23 cellular contexts compared by ENCODE assay signal in genomic region chr6:160299559-160299958, GRCh38. TPM values are rescaled to one million over a fixed set of nuclear protein-coding genes. Genes with fewer than 3 reads are reported as not detected.
"Had no signal": no experiment of that assay in that cellular context is flagged by ENCODE, and none has a peak within 500 bp of the region (broad histone marks: within the 10 kb centered on the region; RNA-seq: fewer than 3 reads in every experiment).

No MANE protein-coding gene starts in this region.

- H3K36me3 Mint-ChIP-seq: activated naive CD8-positive, alpha-beta T cell treated with anti-CD3 and anti-CD28 coated beads for 36 hours had no signal

- H3K27ac Mint-ChIP-seq: activated naive CD8-positive, alpha-beta T cell treated with anti-CD3 and anti-CD28 coated beads for 36 hours; stimulated activated naive CD8-positive, alpha-beta T cell treated with anti-CD3 and anti-CD28 coated beads, Interleukin-15, Interleukin-2, amounts not matched to agents 100 ng/mL and 50 ng/mL, for 24 hours had no signal

- H3K4me3 Mint-ChIP-seq: activated naive CD8-positive, alpha-beta T cell treated with anti-CD3 and anti-CD28 coated beads for 36 hours; nephron; stimulated activated naive CD8-positive, alpha-beta T cell treated with anti-CD3 and anti-CD28 coated beads, Interleukin-15, Interleukin-2, amounts not matched to agents 100 ng/mL and 50 ng/mL, for 24 hours had no signal

- H3K36me3 ChIP-seq: neutrophil, pancreas, tibial artery had no signal

- H3K4me1 Mint-ChIP-seq: activated naive CD8-positive, alpha-beta T cell treated with anti-CD3 and anti-CD28 coated beads for 36 hours had no signal

- H3K9me3 Mint-ChIP-seq: activated naive CD8-positive, alpha-beta T cell treated with anti-CD3 and anti-CD28 coated beads for 36 hours had no signal

- H3K4me3 ChIP-seq: coronary artery, pancreas, psoas muscle, tibial artery had no signal

- H3K27me3 ChIP-seq: neutrophil, pancreas, tibial artery had no signal

- H3K27ac ChIP-seq: neutrophil, pancreas, psoas muscle had no signal

- H3K9me3 ChIP-seq: neutrophil, pancreas, psoas muscle, tibial artery had no signal

- DNase-seq: activated CD8-positive, alpha-beta memory T cell treated with anti-CD3 and anti-CD28 coated beads, Interleukin-2, amount 50 U/mL, for 4 hours; activated naive CD4-positive, alpha-beta T cell treated with Interleukin-2 at 50 U/mL for 16 hours; activated naive CD8-positive, alpha-beta T cell treated with anti-CD3 and anti-CD28 coated beads for 36 hours; activated T-cell treated with anti-CD3 and anti-CD28 coated beads, Interleukin-2, amount 50 U/mL, for 48 hours; foreskin melanocyte; hippocampal formation; left ventricle myocardium superior; pancreas; psoas muscle; right cardiac atrium; stimulated activated CD4-positive, alpha-beta T cell treated with anti-CD3 and anti-CD28 coated beads, Interleukin-1b, Interleukin-23, amount 100 ng/mL, for 48 hours; substantia nigra; T-helper 1 cell; T-helper 9 cell; tibial artery had no signal

- FAIRE-seq: bronchial epithelial cell, pancreas, urothelium cell line had no signal

- ATAC-seq: left ventricle myocardium superior had no signal

- H3K4me1 ChIP-seq: pancreas had no signal

RNA-seq across cellular contexts. Expression of gene SLC22A2, which starts 40.9 kb away (rescaled TPM):
- total RNA-seq: activated naive CD8-positive, alpha-beta T cell treated with anti-CD3 and anti-CD28 coated beads for 36 hours; bronchial epithelial cell; epithelial cell of proximal tubule; left ventricle myocardium superior; myocyte; pancreas; right cardiac atrium had no signal
- polyA plus RNA-seq: pancreas had no signal

RNA-seq across cellular contexts. Expression of gene SLC22A3, which starts 48.6 kb away (rescaled TPM):
- total RNA-seq: activated naive CD8-positive, alpha-beta T cell treated with anti-CD3 and anti-CD28 coated beads for 36 hours; myocyte had no signal
